Comparison of ENCODE assay signal across 1 cellular context in genomic region chr3:42914771-42915515, GRCh38.
A peak's percentile ranks its signal among the peaks of the same experiment; 100 is the strongest.
TF ChIP-seq lines count a peak whose summit lies in the region.

No MANE protein-coding gene starts in this region.

TF ChIP-seq in IMR-90, 13 proteins besides CTCF, POLR2A, EP300 and RAD21:
- TF ChIP-seq MAFK (IDR thresholded peaks at IDR 0.05; ENCODE audit: low read depth, low read length): no peak
- TF ChIP-seq CEBPB (IDR thresholded peaks at IDR 0.05; ENCODE audit: low read depth, low read length): peak; percentile 46
- TF ChIP-seq NFE2L2 (IDR thresholded peaks at IDR 0.05; ENCODE audit: low read depth, low read length): no peak
